9 cellular contexts compared by ENCODE assay signal in the genomic region with DNA sequence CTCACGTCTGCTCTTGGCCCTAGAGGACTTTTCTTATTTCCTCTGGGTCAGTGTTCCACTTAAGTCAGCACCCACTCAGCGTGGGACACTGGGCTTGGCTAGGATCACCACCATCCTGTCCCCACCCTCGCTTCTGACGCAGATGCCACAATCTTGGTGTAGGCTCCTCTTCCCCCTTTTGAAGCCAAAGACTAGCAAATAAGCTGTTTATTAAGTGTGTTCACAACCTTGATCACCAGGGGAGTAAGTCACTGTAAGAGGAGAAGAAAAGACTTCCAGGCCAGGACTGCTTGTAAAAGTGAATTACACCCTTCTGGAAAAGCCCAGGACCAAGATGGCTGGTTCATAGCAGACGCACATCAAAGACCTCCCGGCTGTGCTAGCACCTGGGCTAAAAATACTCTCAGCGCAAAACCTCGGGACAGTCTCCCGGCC.
DNase-seq lines count a peak whose midpoint lies in the region; ATAC-seq and TF ChIP-seq lines count a peak whose summit lies in the region.
"Had no signal": no experiment of that assay in that cellular context is flagged by ENCODE, and none has a peak within 500 bp of the region (broad histone marks: within the 10 kb centered on the region; RNA-seq: fewer than 3 reads in every experiment).

No MANE protein-coding gene starts in this region.

- H3K36me3 ChIP-seq in endodermal cell (ENCODE audit: control insufficient read depth, insufficient read depth, low read length) (peaks cover 3% of the 10 kb centered on the region), PC-9 (ENCODE audit: low read depth) (no peaks in the 10 kb centered on the region)
- H3K36me3 ChIP-seq: brain microvascular endothelial cell had no signal

- H3K4me1 ChIP-seq in endodermal cell (ENCODE audit: control insufficient read depth, insufficient read depth, low read length) = peaks cover 35% of the 10 kb centered on the region
- H3K4me1 ChIP-seq in PC-9 (replicated peaks; ENCODE audit: insufficient read depth) = peaks cover 6% of the 10 kb centered on the region

- no peak overlapping the region for H3K4me3 ChIP-seq in endodermal cell (ENCODE audit: low read length)
- no peak overlapping the region for H3K4me3 ChIP-seq in PC-9

- no peaks in the 10 kb centered on the region for H3K27me3 ChIP-seq in endodermal cell (ENCODE audit: control insufficient read depth, insufficient read depth, low read length, poor library complexity, severe bottlenecking)
- no peaks in the 10 kb centered on the region for H3K27me3 ChIP-seq in PC-9 (ENCODE audit: insufficient read depth, low read depth)
- H3K27me3 ChIP-seq: brain microvascular endothelial cell had no signal

- no peak overlapping the region for H3K4me3 Mint-ChIP-seq in endodermal cell
- H3K4me3 Mint-ChIP-seq in naive thymus-derived CD8-positive, alpha-beta T cell = peak overlapping the region in 8 of 10 donors; percentile 4 to 45 (median 30)

- no peak overlapping the region for H2AFZ ChIP-seq in PC-9

- 93 to 94% methylated on average over 8 to 9 of the region's 9 CpGs for WGBS in endodermal cell (ENCODE audit: insufficient coverage in 1 of 2, insufficient read length in 1 of 2), 2 experiments

- no peaks in the 10 kb centered on the region for H3K27me3 Mint-ChIP-seq in endodermal cell (ENCODE audit: insufficient read depth)
- H3K27me3 Mint-ChIP-seq in naive thymus-derived CD8-positive, alpha-beta T cell = no peaks in the 10 kb centered on the region

- peaks cover 10% of the 10 kb centered on the region for H3K36me3 Mint-ChIP-seq in endodermal cell (ENCODE audit: low read depth)
- H3K36me3 Mint-ChIP-seq in naive thymus-derived CD8-positive, alpha-beta T cell = peaks cover 0 to 2% (median 0%) of the 10 kb centered on the region in 3 donors

- peaks cover 68% of the 10 kb centered on the region for H3K4me1 Mint-ChIP-seq in endodermal cell
- peaks cover 38 to 97% (median 75%) of the 10 kb centered on the region in 4 donors for H3K4me1 Mint-ChIP-seq in naive thymus-derived CD8-positive, alpha-beta T cell

- H3F3A ChIP-seq in PC-9 (ENCODE audit: insufficient read depth, low read depth) = no peaks in the 10 kb centered on the region

- no peaks in the 10 kb centered on the region; the same call in 1 of the 2 replicates for H3K9me2 ChIP-seq in PC-9 (ENCODE audit: insufficient read depth)

- POLR2A ChIA-PET in naive thymus-derived CD8-positive, alpha-beta T cell (lab: Charles Lee) = no interaction called here
- POLR2A ChIA-PET in PC-9 (lab: Charles Lee; ENCODE audit: unreplicated experiment) = no interaction called here

- intact Hi-C loops in PC-9 (cut with micrococcal nuclease; ENCODE audit: unreplicated experiment) = no loop called here

- CTCF ChIA-PET in PC-9 (lab: Charles Lee) = no interaction called here

- DNase-seq in stimulated activated naive CD4-positive, alpha-beta T cell treated with Interleukin-2 at 50 U/mL for 16 hours (lab: John Stamatoyannopoulos, UW) = peak; percentile 19
- DNase-seq in stimulated activated naive CD4-positive, alpha-beta T cell (lab: John Stamatoyannopoulos, UW) = no peak
- DNase-seq in endodermal cell (no peak), activated gamma-delta T cell treated with Interleukin-2 at 50 U/mL for 16 hours (no peak), NCI-H69 (lab: John Stamatoyannopoulos, UW) (no peak), PC-9 (no peak)
- peak in 1 of 10 donors; percentile 7 for DNase-seq in naive thymus-derived CD8-positive, alpha-beta T cell
- DNase-seq: brain microvascular endothelial cell had no signal

- peak overlapping the region; percentile 76 for H3K27ac Mint-ChIP-seq in endodermal cell
- H3K27ac Mint-ChIP-seq in naive thymus-derived CD8-positive, alpha-beta T cell = peak overlapping the region; percentile 67 to 99 (median 91)

- no peak overlapping the region for H3K4me2 ChIP-seq in PC-9

- TF ChIP-seq CTCF in endodermal cell (conservative IDR thresholded peaks at IDR 0.05) (no peak), PC-9 (conservative IDR thresholded peaks at IDR 0.05) (no peak)

- H3K9me3 ChIP-seq in endodermal cell (ENCODE audit: control insufficient read depth, low read length) = no peaks in the 10 kb centered on the region
- no peaks in the 10 kb centered on the region for H3K9me3 ChIP-seq in PC-9 (ENCODE audit: insufficient read depth, low read depth)

- no peak overlapping the region for H3K9ac ChIP-seq in endodermal cell (ENCODE audit: extremely low read depth, low read length, poor library complexity, severe bottlenecking)

- BruUV-seq in PC-9 (replicated peaks; lab: Mats Ljungman, UMichigan) = no TSS peak

- peaks cover 9% of the 10 kb centered on the region; the same call in 1 of the 2 replicates for H3K79me2 ChIP-seq in PC-9 (ENCODE audit: low read depth)

- H4K20me1 ChIP-seq in PC-9 (ENCODE audit: insufficient read depth) = no peaks in the 10 kb centered on the region

- peaks cover 4% of the 10 kb centered on the region for H3K9me3 Mint-ChIP-seq in endodermal cell
- no peaks in the 10 kb centered on the region for H3K9me3 Mint-ChIP-seq in naive thymus-derived CD8-positive, alpha-beta T cell

- no peak for ATAC-seq in naive thymus-derived CD8-positive, alpha-beta T cell
- ATAC-seq in HG02885 (IDR thresholded peaks at IDR 0.05; ENCODE audit: poor library complexity, unreplicated experiment) = no peak

- H3K27ac ChIP-seq in endodermal cell (ENCODE audit: low read depth, low read length) (no peak overlapping the region), PC-9 (no peak overlapping the region)
- H3K27ac ChIP-seq: brain microvascular endothelial cell had no signal
